ENCODE assay signal across 24 cellular contexts in genomic region chr1:161299347-161299746, GRCh38. TPM values are rescaled to one million over a fixed set of nuclear protein-coding genes. Genes with fewer than 3 reads are reported as not detected.
DNase-seq lines count a peak whose midpoint lies in the region; ATAC-seq and TF ChIP-seq lines count a peak whose summit lies in the region.
"Had no signal": no experiment of that assay in that cellular context is flagged by ENCODE, and none has a peak within 500 bp of the region (broad histone marks: within the 10 kb centered on the region; RNA-seq: fewer than 3 reads in every experiment).

No MANE protein-coding gene starts in this region.

- POLR2A ChIA-PET in activated CD4-positive, alpha-beta T cell treated with anti-CD3 and anti-CD28 coated beads for 36 hours (lab: Charles Lee), result no interaction called here
- POLR2A ChIA-PET in WTC11 (lab: Charles Lee), result no interaction called here

- no peaks in the 10 kb centered on the region for H3K36me3 Mint-ChIP-seq in activated CD4-positive, alpha-beta T cell treated with anti-CD3 and anti-CD28 coated beads for 36 hours (ENCODE audit: low read depth)
- H3K36me3 Mint-ChIP-seq in WTC11, result no peaks in the 10 kb centered on the region
- H3K36me3 Mint-ChIP-seq: T-cell had no signal

- CTCF ChIA-PET in activated CD4-positive, alpha-beta T cell treated with anti-CD3 and anti-CD28 coated beads for 36 hours (lab: Charles Lee), result no interaction called here
- CTCF ChIA-PET in WTC11 (lab: Charles Lee), result interaction anchor here (1.0 kb wide), 1 partner anchor 74 kb away, joined by 5 read pairs; the partner anchor contains the start of gene TOMM40L

- H3K4me1 Mint-ChIP-seq in activated CD4-positive, alpha-beta T cell treated with anti-CD3 and anti-CD28 coated beads for 36 hours, result peaks cover 8% of the 10 kb centered on the region
- H3K4me1 Mint-ChIP-seq in WTC11, result peaks cover 33% of the 10 kb centered on the region

- no peak for DNase-seq in activated CD4-positive, alpha-beta T cell treated with anti-CD3 and anti-CD28 coated beads for 36 hours
- no peak for DNase-seq in activated CD4-positive, alpha-beta T cell treated with anti-CD3 and anti-CD28 coated beads for 4 hours
- DNase-seq in NOMO-1 treated with dmso at 0.1 percent for 144 hours (lab: John Stamatoyannopoulos, UW; ENCODE audit: unreplicated experiment) (peak; percentile 28), WTC11 (ENCODE audit: low spot score) (no peak), HuH-7 (ENCODE audit: low spot score) (no peak), COLO668 (lab: John Stamatoyannopoulos, UW; ENCODE audit: unreplicated experiment) (no peak), NCI-H2171 (lab: John Stamatoyannopoulos, UW) (no peak), NCI-H345 (lab: John Stamatoyannopoulos, UW) (no peak)
- DNase-seq: 8988T, C1 segment of cervical spinal cord, COR-L47, DMS153, H9, IMR-90, Kasumi-1, NCI-H1436, NCI-H2029, NCI-H2171 treated with DMSO at 0.1 percent for 48 hours, NCI-H510A, NCI-H82, Peyer's patch, T-cell had no signal

- no peak overlapping the region for H3K4me3 Mint-ChIP-seq in activated CD4-positive, alpha-beta T cell treated with anti-CD3 and anti-CD28 coated beads for 36 hours
- H3K4me3 Mint-ChIP-seq in WTC11, result no peak overlapping the region
- H3K4me3 Mint-ChIP-seq: H9, T-cell had no signal

- ATAC-seq in activated CD4-positive, alpha-beta T cell treated with anti-CD3 and anti-CD28 coated beads for 36 hours, result no peak
- peak; percentile 71 for ATAC-seq in WTC11
- ATAC-seq: Right ventricle myocardium inferior had no signal

- no peaks in the 10 kb centered on the region for H3K27me3 Mint-ChIP-seq in activated CD4-positive, alpha-beta T cell treated with anti-CD3 and anti-CD28 coated beads for 36 hours
- no peaks in the 10 kb centered on the region for H3K27me3 Mint-ChIP-seq in WTC11 (ENCODE audit: low read depth)
- H3K27me3 Mint-ChIP-seq: T-cell had no signal

- H3K27ac Mint-ChIP-seq in activated CD4-positive, alpha-beta T cell treated with anti-CD3 and anti-CD28 coated beads for 36 hours, result peak overlapping the region; percentile 37
- no peak overlapping the region for H3K27ac Mint-ChIP-seq in WTC11
- H3K27ac Mint-ChIP-seq: H9 had no signal

- no peak for TF ChIP-seq CTCF in WTC11 (IDR thresholded peaks at IDR 0.05)

- intact Hi-C loops in activated CD4-positive, alpha-beta T cell treated with anti-CD3 and anti-CD28 coated beads for 36 hours (cut with DNase I, micrococcal nuclease), result no loop called here

- H3K9me3 Mint-ChIP-seq in activated CD4-positive, alpha-beta T cell treated with anti-CD3 and anti-CD28 coated beads for 36 hours (ENCODE audit: low read depth), result no peaks in the 10 kb centered on the region
- no peaks in the 10 kb centered on the region for H3K9me3 Mint-ChIP-seq in WTC11
- H3K9me3 Mint-ChIP-seq: H9, T-cell had no signal

TF ChIP-seq in WTC11, 78 proteins besides CTCF, POLR2A, EP300 and RAD21:
- no peak for TF ChIP-seq CBFB (CRISPR knock-in tag; IDR thresholded peaks at IDR 0.05; ENCODE audit: low read depth)
- TF ChIP-seq RORB (CRISPR knock-in tag; IDR thresholded peaks at IDR 0.05), result no peak

RNA-seq across cellular contexts. Expression of gene MPZ, which starts 10.4 kb away (rescaled TPM):
- 1 to 10 TPM; 4.6 to 5.3 TPM for total RNA-seq in activated CD4-positive, alpha-beta T cell treated with anti-CD3 and anti-CD28 coated beads for 36 hours
- 3.2 to 5.5 TPM (median 5.2 TPM) in 3 replicates for total RNA-seq in WTC11 (2021)

RNA-seq across cellular contexts. Expression of gene SDHC, which starts 14.8 kb away (rescaled TPM):
- total RNA-seq in activated CD4-positive, alpha-beta T cell treated with anti-CD3 and anti-CD28 coated beads for 36 hours, result 100 to 1,000 TPM; 191 to 235 TPM
- total RNA-seq in WTC11 (2021), result 193 to 207 TPM (median 196 TPM) in 3 replicates

RNA-seq across cellular contexts. Expression of gene PCP4L1, which starts 40.8 kb away (rescaled TPM):
- under 1 TPM; 0.21 to 0.27 TPM for total RNA-seq in activated CD4-positive, alpha-beta T cell treated with anti-CD3 and anti-CD28 coated beads for 36 hours
- 0.92 to 1.2 TPM (median 1.1 TPM) in 3 replicates for total RNA-seq in WTC11 (2021)
- total RNA-seq: HT-29, IMR-90, Peyer's patch, T-cell had no signal
